1 cellular context compared by ENCODE assay signal in genomic region chr6:158796353-158796752, GRCh38.
TF ChIP-seq lines count a peak whose summit lies in the region.

No MANE protein-coding gene starts in this region.

TF ChIP-seq in WTC11, 78 proteins besides CTCF, POLR2A, EP300 and RAD21 (continued from another document):
- no peak for TF ChIP-seq AFF4 (CRISPR knock-in tag; IDR thresholded peaks at IDR 0.05; ENCODE audit: borderline replicate concordance)
- TF ChIP-seq E2F4 (CRISPR knock-in tag; IDR thresholded peaks at IDR 0.05; ENCODE audit: borderline replicate concordance, low read depth) = no peak
- no peak for TF ChIP-seq ZNF671 (CRISPR knock-in tag; IDR thresholded peaks at IDR 0.05)
- no peak for TF ChIP-seq ZNF532 (CRISPR knock-in tag; IDR thresholded peaks at IDR 0.05; ENCODE audit: borderline replicate concordance)
